ENCODE assay signal across 27 cellular contexts in genomic region chr11:75766449-75767227, GRCh38. TPM values are rescaled to one million over a fixed set of nuclear protein-coding genes. Genes with fewer than 3 reads are reported as not detected.
A peak's percentile ranks its signal among the peaks of the same experiment; 100 is the strongest.
DNase-seq lines count a peak whose midpoint lies in the region; ATAC-seq and TF ChIP-seq lines count a peak whose summit lies in the region.
"Had no signal": no experiment of that assay in that cellular context is flagged by ENCODE, and none has a peak within 500 bp of the region (broad histone marks: within the 10 kb centered on the region; RNA-seq: fewer than 3 reads in every experiment).

No MANE protein-coding gene starts in this region.

- intact Hi-C loops in activated B cell treated with CpG ODN at 0.5 μM for 24 hours (cut with micrococcal nuclease), result no loop called here

- H3K4me3 Mint-ChIP-seq in activated B cell treated with CpG ODN at 0.5 μM for 24 hours (no peak overlapping the region), memory B cell (no peak overlapping the region)
- H3K4me3 Mint-ChIP-seq: dendritic cell treated with granulocyte-macrophage colony-stimulating factor and Interleukin-4, amounts not matched to agents 40 ng/mL and 50 ng/mL, for 4 days had no signal

- POLR2A ChIA-PET in activated B cell treated with CpG ODN at 0.5 μM for 24 hours (lab: Charles Lee), result no interaction called here

- DNase-seq in AG09309 (ENCODE audit: low read depth) (no peak), GM12865 (ENCODE audit: low read depth) (peak; percentile 32), activated B cell treated with CpG ODN at 0.5 μM for 24 hours (no peak), memory B cell (ENCODE audit: low spot score in 2 of 2) (no peak), inferior parietal cortex (ENCODE audit: extremely low spot score) (no peak), OCI-M2 (lab: John Stamatoyannopoulos, UW; ENCODE audit: unreplicated experiment) (no peak), NOMO-1 treated with DMSO at 0.1 percent for 48 hours (lab: John Stamatoyannopoulos, UW; ENCODE audit: unreplicated experiment) (no peak)
- DNase-seq: ACHN; activated CD4-positive, alpha-beta T cell treated with anti-CD3 and anti-CD28 coated beads, Interleukin-2, amount 50 U/mL, for 48 hours; activated naive CD4-positive, alpha-beta T cell treated with Interleukin-2 at 50 U/mL for 16 hours; anterior cingulate cortex; EL; glutamatergic neuron; GM23248; left cardiac atrium; NCI-H1092 treated with DMSO at 0.1 percent for 48 hours; NCI-H2081; nephron progenitor cell; stimulated activated CD4-positive, alpha-beta T cell treated with anti-CD3 and anti-CD28 coated beads, Interleukin-15, amount 100 ng/mL, for 24 hours had no signal

- CTCF ChIA-PET in activated B cell treated with CpG ODN at 0.5 μM for 24 hours (lab: Charles Lee), result no interaction called here

- H3K9me3 Mint-ChIP-seq in activated B cell treated with CpG ODN at 0.5 μM for 24 hours (no peaks in the 10 kb centered on the region), memory B cell (no peaks in the 10 kb centered on the region)
- H3K9me3 Mint-ChIP-seq: dendritic cell treated with granulocyte-macrophage colony-stimulating factor and Interleukin-4, amounts not matched to agents 40 ng/mL and 50 ng/mL, for 4 days had no signal

- H3K36me3 Mint-ChIP-seq in activated B cell treated with CpG ODN at 0.5 μM for 24 hours (ENCODE audit: low read depth), result no peaks in the 10 kb centered on the region
- no peaks in the 10 kb centered on the region for H3K36me3 Mint-ChIP-seq in memory B cell

- ATAC-seq in activated B cell treated with CpG ODN at 0.5 μM for 24 hours (ENCODE audit: low read depth), result no peak
- no peak for ATAC-seq in memory B cell (ENCODE audit: low read depth)
- ATAC-seq in GM19351 (IDR thresholded peaks at IDR 0.05; ENCODE audit: unreplicated experiment), result no peak
- ATAC-seq: left cardiac atrium, Panc1, sciatic nerve had no signal

- H3K27ac Mint-ChIP-seq in activated B cell treated with CpG ODN at 0.5 μM for 24 hours, result peak overlapping the region; percentile 43
- H3K27ac Mint-ChIP-seq in memory B cell, result peak overlapping the region; percentile 99
- H3K27ac Mint-ChIP-seq: dendritic cell treated with granulocyte-macrophage colony-stimulating factor and Interleukin-4, amounts not matched to agents 40 ng/mL and 50 ng/mL, for 4 days; nephron progenitor cell had no signal

- no peak overlapping the region for H3K4me3 ChIP-seq in AG09309 (ENCODE audit: control insufficient read depth, low read depth, low read length)
- no peak overlapping the region for H3K4me3 ChIP-seq in GM12865 (ENCODE audit: low read depth, low read length)
- H3K4me3 ChIP-seq: GM23248 had no signal

- H3K4me1 Mint-ChIP-seq in activated B cell treated with CpG ODN at 0.5 μM for 24 hours (peaks cover 39% of the 10 kb centered on the region), memory B cell (peaks cover 32% of the 10 kb centered on the region)

- TF ChIP-seq CTCF in AG09309 (IDR thresholded peaks at IDR 0.05; ENCODE audit: control insufficient read depth, insufficient read depth, low read depth, low read length, missing control alignments) (peak; percentile 3), GM12865 (IDR thresholded peaks at IDR 0.05; ENCODE audit: insufficient read depth, low read depth, low read length, missing control alignments) (no peak), activated B cell treated with CpG ODN at 0.5 μM for 24 hours (IDR thresholded peaks at IDR 0.05) (no peak)

- H3K27me3 Mint-ChIP-seq in activated B cell treated with CpG ODN at 0.5 μM for 24 hours (no peaks in the 10 kb centered on the region), memory B cell (no peaks in the 10 kb centered on the region)

RNA-seq across cellular contexts. Expression of gene DGAT2, which starts 1.9 kb away (rescaled TPM):
- 6.9 and 7.9 TPM in 2 replicates for total RNA-seq in activated B cell treated with CpG ODN at 0.5 μM for 24 hours

RNA-seq across cellular contexts. Expression of gene UVRAG, which starts 48.4 kb away (rescaled TPM):
- 86.8 and 103 TPM in 2 replicates for total RNA-seq in activated B cell treated with CpG ODN at 0.5 μM for 24 hours

RNA-seq across cellular contexts. Expression of gene MOGAT2, which starts 49.0 kb away (rescaled TPM):
- 0.22 TPM in 1 of 2 replicates, not detected in the other for total RNA-seq in activated B cell treated with CpG ODN at 0.5 μM for 24 hours
- total RNA-seq: cardiac septum, fibroblast of lung, GM23248, NCI-H460, SK-MEL-5 had no signal
